ENCODE assay signal across 8 cellular contexts in genomic region chr7:38318803-38319416, GRCh38.
DNase-seq lines count a peak whose midpoint lies in the region; ATAC-seq, FAIRE-seq and TF ChIP-seq lines count a peak whose summit lies in the region.

No MANE protein-coding gene starts in this region.

- SMC1A ChIA-PET in GM12878 (lab: Charles Lee; ENCODE audit: uncharacterized antibody, unreplicated experiment): interaction anchor here (0.7 to 12.8 kb wide), 38 partner anchors 9 to 419 kb away, joined by 3 to 289 read pairs (median 4); partner anchors contain the start of gene SFRP4

- TF ChIP-seq CTCF in GM12878 (IDR thresholded peaks at IDR 0.05 in 2 of 3, conservative IDR thresholded peaks at IDR 0.05 in 1 of 3; ENCODE audit: control insufficient read depth in 2 of 3, extremely low read depth in 1 of 3, insufficient read depth in 1 of 3, low read depth in 3 of 3, low read length in 3 of 3) (peak; percentile 74 to 88 (median 82)), tibial nerve (IDR thresholded peaks at IDR 0.05) (peak; percentile 25 to 57 (median 40))

- DNase-seq in DMS153 treated with DMSO at 0.1 percent for 48 hours (lab: John Stamatoyannopoulos, UW; ENCODE audit: unreplicated experiment) (peak; percentile 96), HT1080 (ENCODE audit: low read depth) (peak; percentile 78), NOMO-1 treated with dmso at 0.1 percent for 144 hours (lab: John Stamatoyannopoulos, UW; ENCODE audit: unreplicated experiment) (peak; percentile 55), GM12878 (ENCODE audit: low read depth, low spot score) (no peak), islet precursor cell (peak; percentile 95), tibial nerve (ENCODE audit: low spot score in 2 of 2) (peak in 1 of 2 donors; percentile 40), DMS79 (lab: John Stamatoyannopoulos, UW) (no peak)

- TF ChIP-seq POLR2A in GM12878 (IDR thresholded peaks at IDR 0.05; ENCODE audit: low read depth, low read length) (no peak), tibial nerve (IDR thresholded peaks at IDR 0.05) (no peak)

- H2AFZ ChIP-seq in GM12878 (ENCODE audit: control insufficient read depth, low read depth, low read length): no peak overlapping the region

- peak; percentile 93 for TF ChIP-seq RAD21 in GM12878 (IDR thresholded peaks at IDR 0.05; ENCODE audit: insufficient read depth, low read depth, low read length)

- H3K9me3 ChIP-seq in GM12878 (replicated peaks; ENCODE audit: control insufficient read depth, insufficient read depth, low read length): no peaks in the 10 kb centered on the region
- no peaks in the 10 kb centered on the region for H3K9me3 ChIP-seq in tibial nerve

- no peaks in the 10 kb centered on the region for H3K36me3 ChIP-seq in GM12878 (ENCODE audit: control insufficient read depth in 2 of 2, insufficient read depth in 2 of 2, low read length in 1 of 2)
- H3K36me3 ChIP-seq in tibial nerve: no peaks in the 10 kb centered on the region

- no peak overlapping the region for H3K4me2 ChIP-seq in GM12878 (ENCODE audit: control insufficient read depth, insufficient read depth)

- TF ChIP-seq EP300 in GM12878 (IDR thresholded peaks at IDR 0.05; ENCODE audit: borderline replicate concordance in 1 of 2, control insufficient read depth in 1 of 2, low read depth in 2 of 2, low read length in 2 of 2) (no peak), tibial nerve (IDR thresholded peaks at IDR 0.05) (no peak)

- no TSS peak for BruUV-seq in GM12878 (replicated peaks; lab: Mats Ljungman, UMichigan)

- RAD21 ChIA-PET in GM12878 (lab: Charles Lee; ENCODE audit: unreplicated experiment): interaction anchor here (0.8 to 12.6 kb wide), 17 partner anchors 9 to 417 kb away, joined by 3 to 229 read pairs (median 8); partner anchors contain the start of genes SFRP4 and STARD3NL

- H3K27me3 ChIP-seq in GM12878 (replicated peaks in 1 of 2; ENCODE audit: control insufficient read depth in 2 of 2, insufficient read depth in 2 of 2, low read length in 1 of 2): no peaks in the 10 kb centered on the region
- no peaks in the 10 kb centered on the region for H3K27me3 ChIP-seq in tibial nerve

- intact Hi-C loops in GM12878 (cut with micrococcal nuclease; ENCODE audit: unreplicated experiment): loop anchor here (1.0 to 5.0 kb wide), 4 partner anchors 94 to 417 kb away; no protein-coding TSS in a partner anchor

- no peaks in the 10 kb centered on the region for H4K20me1 ChIP-seq in GM12878 (ENCODE audit: control insufficient read depth, insufficient read depth)

- peak; percentile 64 for FAIRE-seq in GM12878 (lab: Jason Lieb, UNC)

- no peaks in the 10 kb centered on the region for H3K79me2 ChIP-seq in GM12878 (ENCODE audit: control insufficient read depth, insufficient read depth, low read length)

- H3K27ac ChIP-seq in GM12878 (ENCODE audit: control insufficient read depth, insufficient read depth) (no peak overlapping the region), tibial nerve (no peak overlapping the region)

- POLR2A ChIA-PET in GM12878 (lab: Charles Lee): interaction anchor here (0.5 to 1.4 kb wide), 3 partner anchors 11 to 93 kb away, joined by 3 to 4 read pairs (median 3); no protein-coding TSS in a partner anchor

- H3K9ac ChIP-seq in GM12878 (ENCODE audit: control insufficient read depth, insufficient read depth, low read length): no peak overlapping the region

- WGBS in GM12878 (ENCODE audit: insufficient coverage, insufficient replicate concordance, low lambda C conversion rate, missing lambda C conversion rate): 0% methylated on average over 4 of the region's 4 CpGs
- WGBS in tibial nerve, 2 donors: 15% methylated on average over 4 of the region's 4 CpGs

- H3K4me1 ChIP-seq in GM12878 (ENCODE audit: control insufficient read depth, insufficient read depth, low read length): no peaks in the 10 kb centered on the region
- H3K4me1 ChIP-seq in tibial nerve: peaks cover 0 to 13% (median 0%) of the 10 kb centered on the region in 4 donors

- H3K4me3 ChIP-seq in GM12878: no peak overlapping the region
- H3K4me3 ChIP-seq in tibial nerve: no peak overlapping the region

- CTCF ChIA-PET in GM12878 (lab: Yijun Ruan, JAX): interaction anchor here (0.6 to 14.6 kb wide), 35 partner anchors 10 to 420 kb away, joined by 3 to 430 read pairs (median 7); partner anchors contain the start of genes SFRP4 and TARP

- ATAC-seq in GM19463 (IDR thresholded peaks at IDR 0.05; ENCODE audit: unreplicated experiment) (peak; percentile 86), GM12878 (peak; percentile 96)

- in situ Hi-C loops in GM12878 (cut with MboI): loop anchor here (5.0 kb wide), 1 partner anchor 212 kb away; no protein-coding TSS in a partner anchor

TF ChIP-seq in GM12878, 131 proteins besides CTCF, POLR2A, EP300 and RAD21:
- TF ChIP-seq IKZF1 (conservative IDR thresholded peaks at IDR 0.05) (peak; percentile 68; the same call in 1 of the 2 replicates), SREBF2 (IDR thresholded peaks at IDR 0.05; ENCODE audit: low read length) (no peak), MEF2B (IDR thresholded peaks at IDR 0.05; ENCODE audit: partially characterized antibody, poor library complexity, severe bottlenecking) (peak; percentile 79), SPI1 (IDR thresholded peaks at IDR 0.05; ENCODE audit: borderline replicate concordance, insufficient read depth, low read depth, low read length) (no peak), IKZF2 (IDR thresholded peaks at IDR 0.05) (peak; percentile 32 to 57; a peak in 2 of 4 replicates), BHLHE40 (IDR thresholded peaks at IDR 0.05; ENCODE audit: borderline replicate concordance in 1 of 2, low read depth in 2 of 2, low read length in 1 of 2) (peak in 1 of 2 experiments; percentile 22; a peak in 1 of 4 replicates), LARP7 (IDR thresholded peaks at IDR 0.05) (no peak), SMC3 (IDR thresholded peaks at IDR 0.05; ENCODE audit: borderline replicate concordance, low read length) (peak; percentile 89), YY1 (IDR thresholded peaks at IDR 0.05; ENCODE audit: low read depth, low read length) (0 out of 2 replicates have a peak, but pooled peaks have one; percentile 46), KDM1A (IDR thresholded peaks at IDR 0.05; ENCODE audit: borderline replicate concordance) (no peak), NBN (IDR thresholded peaks at IDR 0.05) (0 out of 2 replicates have a peak, but pooled peaks have one; percentile 33), CHD2 (IDR thresholded peaks at IDR 0.05; ENCODE audit: borderline replicate concordance, low read depth, low read length) (no peak), RELA (IDR thresholded peaks at IDR 0.05; ENCODE audit: borderline replicate concordance, partially characterized antibody) (no peak), RAD51 (IDR thresholded peaks at IDR 0.05) (no peak), ATF7 (IDR thresholded peaks at IDR 0.05; ENCODE audit: low read depth) (peak; percentile 60), MXI1 (IDR thresholded peaks at IDR 0.05; ENCODE audit: low read depth, low read length) (no peak), RELB (IDR thresholded peaks at IDR 0.05; ENCODE audit: low read depth) (0 out of 2 replicates have a peak, but pooled peaks have one; percentile 47)

Comparison
In these comparisons a context has a peak if more than half of its experiments do, and no peak if none do; other contexts are left out.
1. DNase-seq: peak in DMS153 treated with DMSO at 0.1 percent for 48 hours (single experiment), HT1080 (single experiment), NOMO-1 treated with dmso at 0.1 percent for 144 hours (single experiment) and islet precursor cell (single experiment); none in GM12878 (single experiment) and DMS79 (single experiment).